1 cellular context compared by ENCODE assay signal in the genomic region with DNA sequence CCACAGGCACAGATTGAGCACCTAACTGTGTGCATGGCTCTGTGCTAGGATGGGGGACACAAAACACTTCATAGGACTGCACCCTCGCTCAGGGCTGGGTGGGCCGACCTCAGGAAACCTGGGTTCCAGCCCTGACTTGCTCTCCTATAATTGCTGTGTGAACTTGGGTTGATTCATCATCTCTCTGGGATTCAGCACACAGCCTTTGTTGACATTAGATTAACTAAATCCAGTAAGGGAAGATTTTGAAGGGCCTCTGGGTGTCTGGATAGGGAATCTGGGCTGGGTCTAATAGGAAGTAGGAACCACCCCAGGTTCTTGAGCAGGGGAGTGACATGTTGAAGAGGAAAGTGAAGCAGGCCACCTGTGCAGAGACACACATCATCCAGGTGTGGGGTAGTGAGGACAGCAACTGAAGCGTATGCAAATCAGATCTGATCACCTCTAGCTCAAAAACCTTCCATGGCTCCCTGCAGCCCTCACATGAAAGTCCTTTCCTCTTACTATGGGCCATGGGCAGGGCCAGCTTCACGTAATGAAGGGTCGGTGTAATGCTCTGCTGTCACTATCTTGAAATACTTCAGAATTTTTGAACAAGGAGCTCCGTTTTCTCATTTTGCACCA. TPM values are rescaled to one million over a fixed set of nuclear protein-coding genes. Genes with fewer than 3 reads are reported as not detected.
"Had no signal": no experiment of that assay in that cellular context is flagged by ENCODE, and none has a peak within 500 bp of the region (broad histone marks: within the 10 kb centered on the region; RNA-seq: fewer than 3 reads in every experiment).

No MANE protein-coding gene starts in this region.

RNA-seq across cellular contexts. Expression of gene INPP5J, which starts 53.0 kb away (rescaled TPM):
- polyA plus RNA-seq: IgD-negative memory B cell had no signal
